ENCODE assay signal across 22 cellular contexts in genomic region chr6:130460934-130461333, GRCh38.
"Had no signal": no experiment of that assay in that cellular context is flagged by ENCODE, and none has a peak within 500 bp of the region (broad histone marks: within the 10 kb centered on the region; RNA-seq: fewer than 3 reads in every experiment).

No MANE protein-coding gene starts in this region.

- H3K27ac ChIP-seq: coronary artery, esophagus muscularis mucosa, foreskin keratinocyte, gastroesophageal sphincter, heart left ventricle, hepatocyte, left lung, lower lobe of right lung had no signal

- ATAC-seq: foreskin keratinocyte, gastroesophageal sphincter, heart left ventricle, left colon, left lung, left ventricle myocardium superior, lower lobe of right lung, mucosa of descending colon had no signal

- H3K36me3 ChIP-seq: esophagus muscularis mucosa, gastroesophageal sphincter, heart left ventricle, left lung, lower lobe of right lung had no signal

- H3K4me3 ChIP-seq: coronary artery, dorsolateral prefrontal cortex, esophagus muscularis mucosa, gastroesophageal sphincter, heart left ventricle, hepatocyte, left lung, lower lobe of right lung, mucosa of descending colon had no signal

- H3K9me3 ChIP-seq: esophagus muscularis mucosa, gastroesophageal sphincter, heart left ventricle, left lung, lower lobe of right lung, mucosa of descending colon had no signal

- H3K4me1 ChIP-seq: esophagus muscularis mucosa, foreskin keratinocyte, gastroesophageal sphincter, heart left ventricle, left lung, lower lobe of right lung had no signal

- DNase-seq: dermis blood vessel endothelial cell; effector CD4-positive, alpha-beta T cell; effector memory CD4-positive, alpha-beta T cell; foreskin keratinocyte; heart left ventricle; hypothalamus; immature natural killer cell; islet precursor cell; kidney; kidney glomerular epithelial cell; left colon; left lung; left ventricle myocardium superior; lower lobe of right lung; mesenchymal stem cell; mucosa of descending colon; naive B cell had no signal
